Comparison of ENCODE assay signal across 23 cellular contexts in the genomic region with DNA sequence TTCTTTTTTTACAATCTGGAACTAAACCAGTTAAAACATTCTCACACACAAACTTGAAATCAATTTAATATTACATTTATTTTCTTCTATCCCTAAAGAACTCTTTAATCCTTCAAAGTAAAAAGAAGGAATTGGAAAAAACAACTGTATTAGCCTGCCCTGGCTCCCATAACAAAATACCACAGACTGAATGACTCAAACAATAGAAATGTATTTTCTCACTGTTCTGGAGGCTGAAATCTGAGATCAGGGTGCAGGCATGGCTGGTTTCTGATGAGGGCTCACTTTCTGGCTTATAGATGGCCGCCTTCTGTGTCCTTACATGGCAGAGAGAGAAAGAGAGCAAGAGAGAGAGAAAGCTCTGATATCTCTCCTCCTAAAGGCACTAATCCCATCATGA.
"Had no signal": no experiment of that assay in that cellular context is flagged by ENCODE, and none has a peak within 500 bp of the region (broad histone marks: within the 10 kb centered on the region; RNA-seq: fewer than 3 reads in every experiment).

No MANE protein-coding gene starts in this region.

- H3K4me3 ChIP-seq: cardiac muscle cell, hepatocyte, left lung, skin epidermis, tibial nerve had no signal

- ATAC-seq: left lung; naive thymus-derived CD8-positive, alpha-beta T cell had no signal

- DNase-seq: activated CD4-positive, alpha-beta T cell treated with anti-CD3 and anti-CD28 coated beads for 1 hour; activated CD4-positive, alpha-beta T cell treated with anti-CD3 and anti-CD28 coated beads, Interleukin-2, amount 50 U/mL, for 4 hours; activated naive CD4-positive, alpha-beta T cell; activated naive CD8-positive, alpha-beta T cell treated with anti-CD3 and anti-CD28 coated beads, Interleukin-2, amount 10 ng/mL, durations not matched to agents 7 days and 5 days; activated T-cell treated with anti-CD3 and anti-CD28 coated beads for 4 hours; anterior cingulate cortex; erythroblast; kidney; left lung; naive thymus-derived CD8-positive, alpha-beta T cell; posterior cingulate gyrus; retina; stimulated activated CD4-positive, alpha-beta T cell treated with anti-CD3 and anti-CD28 coated beads, Interleukin-4, amount 100 ng/mL, for 4 hours; stimulated activated CD8-positive, alpha-beta memory T cell treated with anti-CD3 and anti-CD28 coated beads, Interleukin-4, amount 100 ng/mL, for 48 hours; stimulated activated naive CD4-positive, alpha-beta T cell treated with Interleukin-2 at 50 U/mL for 16 hours; substantia nigra; T-helper 1 cell had no signal

- H3K36me3 ChIP-seq: cardiac muscle cell, left lung, neutrophil, tibial nerve had no signal

- H3K4me1 ChIP-seq: left lung, tibial nerve had no signal

- H3K27ac ChIP-seq: cardiac muscle cell, hepatocyte, left lung, neutrophil, skin epidermis, tibial nerve, VCaP had no signal

- H3K27me3 ChIP-seq: cardiac muscle cell, hepatocyte, left lung, neutrophil, tibial nerve had no signal

- H3K4me2 ChIP-seq: hepatocyte had no signal

- H2AFZ ChIP-seq: hepatocyte had no signal

- H3K9me3 ChIP-seq: left lung, neutrophil, tibial nerve had no signal

- H3K79me2 ChIP-seq: hepatocyte had no signal
